1 cellular context compared by ENCODE assay signal in the genomic region with DNA sequence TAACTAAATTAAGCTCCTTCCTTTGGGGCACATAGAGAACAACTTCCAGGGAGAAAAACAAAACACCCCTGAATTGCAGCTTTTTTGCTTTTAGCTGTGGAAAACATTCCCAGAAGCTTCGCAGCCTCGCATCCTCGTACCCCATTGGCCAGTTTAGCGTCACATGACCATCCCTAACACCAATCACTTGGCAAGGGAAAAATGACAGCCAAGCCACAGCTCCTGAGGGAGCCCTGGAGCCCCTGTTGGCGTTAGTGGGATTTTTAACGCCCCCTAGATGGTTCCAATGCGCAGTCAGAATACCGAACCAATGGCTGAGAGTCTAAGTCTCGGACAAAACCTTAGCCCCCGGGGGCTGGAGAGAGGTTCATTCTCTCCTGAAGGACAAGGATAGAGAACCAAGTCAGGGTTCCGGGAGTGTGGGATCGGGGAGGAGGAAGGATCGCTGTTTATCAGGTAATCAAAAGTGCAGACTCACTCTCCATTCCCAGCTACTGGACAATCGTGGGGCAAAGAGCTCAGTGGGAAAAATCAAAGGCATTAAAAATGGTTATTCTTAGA.
TF ChIP-seq lines count a peak whose summit lies in the region.

No MANE protein-coding gene starts in this region.

TF ChIP-seq in A549, 52 proteins besides CTCF, POLR2A, EP300 and RAD21 (continued from another document):
- TF ChIP-seq, protein P1, sequence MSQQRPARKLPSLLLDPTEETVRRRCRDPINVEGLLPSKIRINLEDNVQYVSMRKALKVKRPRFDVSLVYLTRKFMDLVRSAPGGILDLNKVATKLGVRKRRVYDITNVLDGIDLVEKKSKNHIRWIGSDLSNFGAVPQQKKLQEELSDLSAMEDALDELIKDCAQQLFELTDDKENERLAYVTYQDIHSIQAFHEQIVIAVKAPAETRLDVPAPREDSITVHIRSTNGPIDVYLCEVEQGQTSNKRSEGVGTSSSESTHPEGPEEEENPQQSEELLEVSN (IDR thresholded peaks at IDR 0.05; ENCODE audit: borderline replicate concordance, low read depth), result peak; percentile 35; the same call in 1 of the 2 replicates
- TF ChIP-seq, protein P2, sequence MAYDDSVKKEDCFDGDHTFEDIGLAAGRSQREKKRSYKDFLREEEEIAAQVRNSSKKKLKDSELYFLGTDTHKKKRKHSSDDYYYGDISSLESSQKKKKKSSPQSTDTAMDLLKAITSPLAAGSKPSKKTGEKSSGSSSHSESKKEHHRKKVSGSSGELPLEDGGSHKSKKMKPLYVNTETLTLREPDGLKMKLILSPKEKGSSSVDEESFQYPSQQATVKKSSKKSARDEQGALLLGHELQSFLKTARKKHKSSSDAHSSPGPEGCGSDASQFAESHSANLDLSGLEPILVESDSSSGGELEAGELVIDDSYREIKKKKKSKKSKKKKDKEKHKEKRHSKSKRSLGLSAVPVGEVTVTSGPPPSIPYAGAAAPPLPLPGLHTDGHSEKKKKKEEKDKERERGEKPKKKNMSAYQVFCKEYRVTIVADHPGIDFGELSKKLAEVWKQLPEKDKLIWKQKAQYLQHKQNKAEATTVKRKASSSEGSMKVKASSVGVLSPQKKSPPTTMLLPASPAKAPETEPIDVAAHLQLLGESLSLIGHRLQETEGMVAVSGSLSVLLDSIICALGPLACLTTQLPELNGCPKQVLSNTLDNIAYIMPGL (CRISPR knock-in tag; IDR thresholded peaks at IDR 0.05; ENCODE audit: borderline replicate concordance), result no peak
- TF ChIP-seq, protein P3, sequence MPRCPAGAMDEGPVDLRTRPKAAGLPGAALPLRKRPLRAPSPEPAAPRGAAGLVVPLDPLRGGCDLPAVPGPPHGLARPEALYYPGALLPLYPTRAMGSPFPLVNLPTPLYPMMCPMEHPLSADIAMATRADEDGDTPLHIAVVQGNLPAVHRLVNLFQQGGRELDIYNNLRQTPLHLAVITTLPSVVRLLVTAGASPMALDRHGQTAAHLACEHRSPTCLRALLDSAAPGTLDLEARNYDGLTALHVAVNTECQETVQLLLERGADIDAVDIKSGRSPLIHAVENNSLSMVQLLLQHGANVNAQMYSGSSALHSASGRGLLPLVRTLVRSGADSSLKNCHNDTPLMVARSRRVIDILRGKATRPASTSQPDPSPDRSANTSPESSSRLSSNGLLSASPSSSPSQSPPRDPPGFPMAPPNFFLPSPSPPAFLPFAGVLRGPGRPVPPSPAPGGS (IDR thresholded peaks at IDR 0.05), result peak; percentile 58; the same call in 1 of the 3 replicates
- TF ChIP-seq MAFK (IDR thresholded peaks at IDR 0.05; ENCODE audit: partially characterized antibody), result peak; percentile 45
- TF ChIP-seq, protein P4, sequence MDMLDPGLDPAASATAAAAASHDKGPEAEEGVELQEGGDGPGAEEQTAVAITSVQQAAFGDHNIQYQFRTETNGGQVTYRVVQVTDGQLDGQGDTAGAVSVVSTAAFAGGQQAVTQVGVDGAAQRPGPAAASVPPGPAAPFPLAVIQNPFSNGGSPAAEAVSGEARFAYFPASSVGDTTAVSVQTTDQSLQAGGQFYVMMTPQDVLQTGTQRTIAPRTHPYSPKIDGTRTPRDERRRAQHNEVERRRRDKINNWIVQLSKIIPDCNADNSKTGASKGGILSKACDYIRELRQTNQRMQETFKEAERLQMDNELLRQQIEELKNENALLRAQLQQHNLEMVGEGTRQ (IDR thresholded peaks at IDR 0.05), result peak; percentile 95
- peak; percentile 42; the same call in 2 of the 3 replicates for TF ChIP-seq SMC3 (IDR thresholded peaks at IDR 0.05)
TF ChIP-seq in A549: peak in this region for 10.
